In genomic region chr20:55054443-55054842, GRCh38 we compare ENCODE assay signal across 23 cellular contexts.
"Had no signal": no experiment of that assay in that cellular context is flagged by ENCODE, and none has a peak within 500 bp of the region (broad histone marks: within the 10 kb centered on the region; RNA-seq: fewer than 3 reads in every experiment).

No MANE protein-coding gene starts in this region.

- FAIRE-seq: pancreas had no signal

- H3K27ac ChIP-seq: adrenal gland, brain microvascular endothelial cell, gastroesophageal sphincter, hepatocyte, pancreas, prostate gland, right atrium auricular region, tibial nerve had no signal

- DNase-seq: activated CD4-positive, alpha-beta memory T cell treated with anti-CD3 and anti-CD28 coated beads for 36 hours; activated CD4-positive, alpha-beta T cell treated with anti-CD3 and anti-CD28 coated beads, Interleukin-2, amount 10 ng/mL, durations not matched to agents 24 days and 14 days; activated CD4-positive, CD25-positive, alpha-beta regulatory T cell treated with anti-CD3 and anti-CD28 coated beads, Interleukin-2, amount 50 U/mL, for 72 hours; activated CD8-positive, alpha-beta memory T cell treated with anti-CD3 and anti-CD28 coated beads, Interleukin-2, amount 50 U/mL, for 4 hours; activated effector memory CD4-positive, alpha-beta T cell treated with anti-CD3 and anti-CD28 coated beads, Interleukin-2, amount 50 U/mL, for 16 hours; activated naive CD4-positive, alpha-beta T cell treated with anti-CD3 and anti-CD28 coated beads for 36 hours; activated naive CD8-positive, alpha-beta T cell treated with anti-CD3 and anti-CD28 coated beads for 36 hours; activated T-cell treated with anti-CD3 and anti-CD28 coated beads, Interleukin-2, amount 50 U/mL, for 1 hour; adrenal gland; aorta; brain microvascular endothelial cell; central memory CD4-positive, alpha-beta T cell; islet precursor cell; midbrain; naive thymus-derived CD4-positive, alpha-beta T cell; pancreas; stimulated activated naive CD4-positive, alpha-beta T cell; T-helper 2 cell had no signal

- ATAC-seq: gastroesophageal sphincter; naive thymus-derived CD4-positive, alpha-beta T cell; pancreas had no signal
